Comparison of ENCODE assay signal across 9 cellular contexts in the genomic region with DNA sequence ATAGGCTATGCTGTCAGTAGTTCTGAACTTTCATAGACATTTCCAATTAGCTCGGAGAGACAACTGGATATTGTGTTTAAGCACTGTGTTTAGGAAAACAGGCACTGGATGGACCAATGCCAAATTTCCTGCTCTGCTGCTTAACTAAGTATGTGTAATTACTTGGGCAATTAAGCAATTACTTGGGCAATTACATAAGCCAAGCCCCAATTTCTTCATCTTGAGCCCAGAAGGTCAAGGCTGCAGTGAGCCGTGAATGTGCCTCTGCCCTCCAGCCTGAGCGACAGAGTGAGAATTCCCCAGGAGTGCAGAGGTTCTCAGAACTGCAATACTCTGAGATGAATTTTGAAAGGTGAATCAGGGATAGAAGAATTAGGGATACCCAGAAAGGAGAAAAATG. TPM values are rescaled to one million over a fixed set of nuclear protein-coding genes. Genes with fewer than 3 reads are reported as not detected.
DNase-seq lines count a peak whose midpoint lies in the region; ATAC-seq lines count a peak whose summit lies in the region.
"Not testable (repeated sequence)": the region's sequence is repeated elsewhere in the genome, so short reads cannot be mapped to it uniquely, and the experiment has no call there.
"Had no signal": no experiment of that assay in that cellular context is flagged by ENCODE, and none has a peak within 500 bp of the region (broad histone marks: within the 10 kb centered on the region; RNA-seq: fewer than 3 reads in every experiment).

No MANE protein-coding gene starts in this region.

- H4K20me1 ChIP-seq in Karpas-422 (ENCODE audit: insufficient read depth, low read depth, low read length), result peaks cover 17% of the 10 kb centered on the region; the same call in 1 of the 2 replicates

- DNase-seq in CD8-positive, alpha-beta memory T cell; T-cell; activated CD8-positive, alpha-beta memory T cell treated with anti-CD3 and anti-CD28 coated beads, Interleukin-2, amount 10 ng/mL, durations not matched to agents 7 days and 5 days; activated naive CD8-positive, alpha-beta T cell treated with anti-CD3 and anti-CD28 coated beads, Interleukin-2, amount 50 U/mL, for 24 hours; naive thymus-derived CD4-positive, alpha-beta T cell; stimulated activated naive CD8-positive, alpha-beta T cell treated with anti-CD3 and anti-CD28 coated beads, Interleukin-15, amount 100 ng/mL, for 72 hours: not testable (repeated sequence)
- DNase-seq in Karpas-422 (peak; percentile 41), NCI-H748 (lab: John Stamatoyannopoulos, UW; ENCODE audit: unreplicated experiment) (peak; percentile 54)

- peaks cover 78 to 89% (median 85%) of the 10 kb centered on the region in 3 donors for H3K4me1 Mint-ChIP-seq in CD8-positive, alpha-beta memory T cell
- H3K4me1 Mint-ChIP-seq in T-cell, result peaks cover 79 to 89% (median 86%) of the 10 kb centered on the region in 3 donors
- H3K4me1 Mint-ChIP-seq in activated CD8-positive, alpha-beta memory T cell treated with anti-CD3 and anti-CD28 coated beads, Interleukin-2, amount 10 ng/mL, durations not matched to agents 7 days and 5 days, result peaks cover 57% of the 10 kb centered on the region
- H3K4me1 Mint-ChIP-seq in activated naive CD8-positive, alpha-beta T cell treated with anti-CD3 and anti-CD28 coated beads, Interleukin-2, amount 50 U/mL, for 24 hours, result peaks cover 84% of the 10 kb centered on the region
- peaks cover 40 to 89% (median 77%) of the 10 kb centered on the region in 7 donors for H3K4me1 Mint-ChIP-seq in naive thymus-derived CD4-positive, alpha-beta T cell
- H3K4me1 Mint-ChIP-seq in stimulated activated naive CD8-positive, alpha-beta T cell treated with anti-CD3 and anti-CD28 coated beads, Interleukin-15, amount 100 ng/mL, for 72 hours, result peaks cover 75% of the 10 kb centered on the region

- peaks cover 0 to 38% (median 0%) of the 10 kb centered on the region in 3 donors for H3K36me3 Mint-ChIP-seq in CD8-positive, alpha-beta memory T cell
- H3K36me3 Mint-ChIP-seq in T-cell, result peaks cover 14% of the 10 kb centered on the region
- peaks cover 22% of the 10 kb centered on the region for H3K36me3 Mint-ChIP-seq in activated CD8-positive, alpha-beta memory T cell treated with anti-CD3 and anti-CD28 coated beads, Interleukin-2, amount 10 ng/mL, durations not matched to agents 7 days and 5 days
- peaks cover 10% of the 10 kb centered on the region for H3K36me3 Mint-ChIP-seq in activated naive CD8-positive, alpha-beta T cell treated with anti-CD3 and anti-CD28 coated beads, Interleukin-2, amount 50 U/mL, for 24 hours (ENCODE audit: low read depth)
- peaks cover 0 to 28% (median 4%) of the 10 kb centered on the region in 5 donors for H3K36me3 Mint-ChIP-seq in naive thymus-derived CD4-positive, alpha-beta T cell

- H3K27me3 ChIP-seq in CD8-positive, alpha-beta memory T cell (ENCODE audit: insufficient read depth, low read length, poor library complexity, severe bottlenecking); Karpas-422 (ENCODE audit: low read length); naive thymus-derived CD4-positive, alpha-beta T cell (ENCODE audit: control insufficient read depth in 2 of 2, insufficient read depth in 2 of 2, low read length in 2 of 2): not testable (repeated sequence)

- H3K9me3 Mint-ChIP-seq in CD8-positive, alpha-beta memory T cell; T-cell; activated CD8-positive, alpha-beta memory T cell treated with anti-CD3 and anti-CD28 coated beads, Interleukin-2, amount 10 ng/mL, durations not matched to agents 7 days and 5 days (ENCODE audit: low read depth); activated naive CD8-positive, alpha-beta T cell treated with anti-CD3 and anti-CD28 coated beads, Interleukin-2, amount 50 U/mL, for 24 hours; naive thymus-derived CD4-positive, alpha-beta T cell; stimulated activated naive CD8-positive, alpha-beta T cell treated with anti-CD3 and anti-CD28 coated beads, Interleukin-15, amount 100 ng/mL, for 72 hours: not testable (repeated sequence)

- H3K9me2 ChIP-seq in Karpas-422 (replicated peaks; ENCODE audit: insufficient read depth, low read length), result not testable (repeated sequence)

- H3K4me2 ChIP-seq in Karpas-422 (ENCODE audit: low read depth, low read length, poor library complexity, severe bottlenecking), result peak overlapping the region; percentile 85

- not testable (repeated sequence) for H3K9ac ChIP-seq in Karpas-422 (ENCODE audit: low read length)

- H3K36me3 ChIP-seq in CD8-positive, alpha-beta memory T cell (ENCODE audit: insufficient read depth, low read length); naive thymus-derived CD4-positive, alpha-beta T cell (ENCODE audit: control insufficient read depth in 2 of 3, insufficient read depth in 3 of 3, low read length in 3 of 3): not testable (repeated sequence)
- peaks cover 22% of the 10 kb centered on the region; the same call in 1 of the 2 replicates for H3K36me3 ChIP-seq in Karpas-422 (ENCODE audit: insufficient read depth, low read length)

- H2AFZ ChIP-seq in Karpas-422 (ENCODE audit: low read length), result not testable (repeated sequence)

- H3K79me2 ChIP-seq in Karpas-422 (ENCODE audit: low read length), result peaks cover 99% of the 10 kb centered on the region

- H3K4me3 Mint-ChIP-seq in CD8-positive, alpha-beta memory T cell, result peak overlapping the region; percentile 92 to 100 (median 97)
- peak overlapping the region; percentile 94 to 96 (median 96) for H3K4me3 Mint-ChIP-seq in T-cell
- H3K4me3 Mint-ChIP-seq in activated CD8-positive, alpha-beta memory T cell treated with anti-CD3 and anti-CD28 coated beads, Interleukin-2, amount 10 ng/mL, durations not matched to agents 7 days and 5 days, result peak overlapping the region; percentile 50
- peak overlapping the region; percentile 49 for H3K4me3 Mint-ChIP-seq in activated naive CD8-positive, alpha-beta T cell treated with anti-CD3 and anti-CD28 coated beads, Interleukin-2, amount 50 U/mL, for 24 hours
- peak overlapping the region in 9 of 10 donors; percentile 15 to 99 (median 88) for H3K4me3 Mint-ChIP-seq in naive thymus-derived CD4-positive, alpha-beta T cell
- peak overlapping the region; percentile 26 to 59 for H3K4me3 Mint-ChIP-seq in stimulated activated naive CD8-positive, alpha-beta T cell treated with anti-CD3 and anti-CD28 coated beads, Interleukin-15, amount 100 ng/mL, for 72 hours

- H3K4me3 ChIP-seq in CD8-positive, alpha-beta memory T cell (ENCODE audit: low read length); Karpas-422 (ENCODE audit: low read length); naive thymus-derived CD4-positive, alpha-beta T cell (ENCODE audit: low read length): not testable (repeated sequence)

- POLR2A ChIA-PET in CD8-positive, alpha-beta memory T cell (lab: Charles Lee); T-cell (lab: Charles Lee); naive thymus-derived CD4-positive, alpha-beta T cell (lab: Charles Lee): not testable (repeated sequence)

- intact Hi-C loops in naive thymus-derived CD4-positive, alpha-beta T cell (cut with micrococcal nuclease), result not testable (repeated sequence)

- not testable (repeated sequence) for H3K27me3 Mint-ChIP-seq in CD8-positive, alpha-beta memory T cell; T-cell; activated CD8-positive, alpha-beta memory T cell treated with anti-CD3 and anti-CD28 coated beads, Interleukin-2, amount 10 ng/mL, durations not matched to agents 7 days and 5 days; activated naive CD8-positive, alpha-beta T cell treated with anti-CD3 and anti-CD28 coated beads, Interleukin-2, amount 50 U/mL, for 24 hours; naive thymus-derived CD4-positive, alpha-beta T cell; stimulated activated naive CD8-positive, alpha-beta T cell treated with anti-CD3 and anti-CD28 coated beads, Interleukin-15, amount 100 ng/mL, for 72 hours

- H3K4me1 ChIP-seq in CD8-positive, alpha-beta memory T cell (ENCODE audit: insufficient read depth, low read length), result peaks cover 61% of the 10 kb centered on the region
- peaks cover 76% of the 10 kb centered on the region for H3K4me1 ChIP-seq in Karpas-422 (ENCODE audit: low read length)
- peaks cover 36 to 45% of the 10 kb centered on the region in 2 donors for H3K4me1 ChIP-seq in naive thymus-derived CD4-positive, alpha-beta T cell (ENCODE audit: control insufficient read depth in 2 of 2, insufficient read depth in 2 of 2, low read length in 2 of 2)

- H3K27ac ChIP-seq in CD8-positive, alpha-beta memory T cell (ENCODE audit: low read depth, low read length); naive thymus-derived CD4-positive, alpha-beta T cell (ENCODE audit: low read depth, low read length): not testable (repeated sequence)
- H3K27ac ChIP-seq in Karpas-422 (ENCODE audit: low read length), result peak overlapping the region; percentile 95

- not testable (repeated sequence) for ATAC-seq in T-cell (replicated peaks in 1 of 4); activated CD8-positive, alpha-beta memory T cell treated with anti-CD3 and anti-CD28 coated beads, Interleukin-2, amount 10 ng/mL, durations not matched to agents 7 days and 5 days; activated naive CD8-positive, alpha-beta T cell treated with anti-CD3 and anti-CD28 coated beads, Interleukin-2, amount 50 U/mL, for 24 hours; naive thymus-derived CD4-positive, alpha-beta T cell; stimulated activated naive CD8-positive, alpha-beta T cell treated with anti-CD3 and anti-CD28 coated beads, Interleukin-15, amount 100 ng/mL, for 72 hours

- H3K9me3 ChIP-seq in CD8-positive, alpha-beta memory T cell (ENCODE audit: low read length); Karpas-422 (ENCODE audit: low read length); naive thymus-derived CD4-positive, alpha-beta T cell (ENCODE audit: control insufficient read depth in 2 of 3, low read length in 3 of 3): not testable (repeated sequence)

- H3K27ac Mint-ChIP-seq in CD8-positive, alpha-beta memory T cell, result peak overlapping the region; percentile 47 to 98 (median 82)
- H3K27ac Mint-ChIP-seq in T-cell, result peak overlapping the region; percentile 69 to 73
- peak overlapping the region; percentile 28 for H3K27ac Mint-ChIP-seq in activated CD8-positive, alpha-beta memory T cell treated with anti-CD3 and anti-CD28 coated beads, Interleukin-2, amount 10 ng/mL, durations not matched to agents 7 days and 5 days
- H3K27ac Mint-ChIP-seq in activated naive CD8-positive, alpha-beta T cell treated with anti-CD3 and anti-CD28 coated beads, Interleukin-2, amount 50 U/mL, for 24 hours; stimulated activated naive CD8-positive, alpha-beta T cell treated with anti-CD3 and anti-CD28 coated beads, Interleukin-15, amount 100 ng/mL, for 72 hours: not testable (repeated sequence)
- H3K27ac Mint-ChIP-seq in naive thymus-derived CD4-positive, alpha-beta T cell, result peak overlapping the region in 5 of 9 donors; percentile 38 to 97 (median 57)

- CTCF ChIA-PET in CD8-positive, alpha-beta memory T cell (lab: Charles Lee); T-cell (lab: Charles Lee); activated CD8-positive, alpha-beta memory T cell treated with anti-CD3 and anti-CD28 coated beads, Interleukin-2, amount 10 ng/mL, durations not matched to agents 7 days and 5 days (lab: Charles Lee); naive thymus-derived CD4-positive, alpha-beta T cell (lab: Charles Lee): not testable (repeated sequence)

RNA-seq across cellular contexts. Expression of gene EMB, which starts 3.0 kb away (rescaled TPM):
- total RNA-seq in CD8-positive, alpha-beta memory T cell, result 100 to 1,000 TPM; 140 to 145 TPM
- 220 TPM for polyA plus RNA-seq in CD8-positive, alpha-beta memory T cell
- total RNA-seq in Karpas-422 (2014; rRNA removed; shearing (Covaris generic); ENCODE audit: low replicate concordance), result 166 and 376 TPM in 2 replicates
- 100 to 1,000 TPM; 148 to 210 (median 176) TPM for total RNA-seq in T-cell
- total RNA-seq in activated CD8-positive, alpha-beta memory T cell treated with anti-CD3 and anti-CD28 coated beads, Interleukin-2, amount 10 ng/mL, durations not matched to agents 7 days and 5 days, result 100 to 1,000 TPM; 132 to 161 TPM
- total RNA-seq in naive thymus-derived CD4-positive, alpha-beta T cell, result 100 to 1,000 TPM; 124 to 169 (median 159) TPM
- polyA plus RNA-seq in naive thymus-derived CD4-positive, alpha-beta T cell, result 100 to 1,000 TPM; 105 to 204 TPM
- total RNA-seq: H4 had no signal

Comparison
In these comparisons a context has a peak if more than half of its experiments do, and no peak if none do; other contexts are left out.
1. H3K4me3 Mint-ChIP-seq: peak in every context shown above with its lines; median percentile 97 in CD8-positive, alpha-beta memory T cell; 96 in T-cell; 88 in naive thymus-derived CD4-positive, alpha-beta T cell; 50 in activated CD8-positive, alpha-beta memory T cell treated with anti-CD3 and anti-CD28 coated beads, Interleukin-2, amount 10 ng/mL, durations not matched to agents 7 days and 5 days; 49 in activated naive CD8-positive, alpha-beta T cell treated with anti-CD3 and anti-CD28 coated beads, Interleukin-2, amount 50 U/mL, for 24 hours; 42 in stimulated activated naive CD8-positive, alpha-beta T cell treated with anti-CD3 and anti-CD28 coated beads, Interleukin-15, amount 100 ng/mL, for 72 hours.